In the genomic region with DNA sequence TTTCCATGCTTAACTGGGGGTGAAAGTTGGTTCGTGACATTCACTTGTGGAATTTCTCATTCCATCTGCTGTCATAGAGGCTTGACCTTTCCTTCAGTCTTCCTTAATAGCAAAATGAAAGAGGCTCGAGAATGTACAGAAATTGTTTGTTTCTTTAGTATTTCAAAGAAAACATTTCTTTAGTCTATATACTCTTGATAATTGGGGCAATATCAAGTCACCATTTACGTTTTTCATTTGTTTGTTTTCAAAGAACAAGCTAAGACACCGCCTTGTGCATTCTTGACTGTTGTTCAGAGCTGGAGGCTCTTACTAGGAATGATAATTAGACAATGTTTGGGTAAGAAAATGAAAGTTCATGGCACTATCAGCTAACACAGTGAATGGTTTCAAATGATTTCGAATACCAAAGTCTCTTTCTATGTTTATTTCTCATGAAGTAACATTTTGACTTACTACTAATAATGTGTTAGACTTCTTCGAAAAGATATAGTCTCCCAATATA, we compare ENCODE assay signal across 27 cellular contexts.
"Had no signal": no experiment of that assay in that cellular context is flagged by ENCODE, and none has a peak within 500 bp of the region (broad histone marks: within the 10 kb centered on the region; RNA-seq: fewer than 3 reads in every experiment).

No MANE protein-coding gene starts in this region.

- H3K27ac ChIP-seq: colonic mucosa, esophagus muscularis mucosa, gastrocnemius medialis, hepatocyte, left lung, neutrophil, parathyroid adenoma, right lobe of liver, suprapubic skin, transverse colon, upper lobe of right lung, uterus had no signal

- H3K27me3 ChIP-seq: colonic mucosa, esophagus muscularis mucosa, gastrocnemius medialis, hepatocyte, left lung, neutrophil, right lobe of liver, suprapubic skin, transverse colon, upper lobe of right lung, uterus had no signal

- H3K79me2 ChIP-seq: hepatocyte, parathyroid adenoma had no signal

- H3K36me3 ChIP-seq: colonic mucosa, esophagus muscularis mucosa, gastrocnemius medialis, left lung, neutrophil, right lobe of liver, suprapubic skin, transverse colon, upper lobe of right lung, uterus had no signal

- H3K4me1 ChIP-seq: colonic mucosa, esophagus muscularis mucosa, gastrocnemius medialis, left lung, parathyroid adenoma, right lobe of liver, suprapubic skin, transverse colon, upper lobe of right lung, uterus had no signal

- H3K4me3 ChIP-seq: colonic mucosa, esophagus muscularis mucosa, gastrocnemius medialis, hepatocyte, left lung, mucosa of descending colon, right lobe of liver, suprapubic skin, transverse colon, upper lobe of right lung, uterus had no signal

- H3K9ac ChIP-seq: parathyroid adenoma had no signal

- H2AFZ ChIP-seq: hepatocyte, parathyroid adenoma had no signal

- DNase-seq: colonic mucosa; dermis blood vessel endothelial cell; effector memory CD4-positive, alpha-beta T cell; foreskin fibroblast; gastrocnemius medialis; head of caudate nucleus; left cardiac atrium; left lung; mesenchymal stem cell; mucosa of descending colon; naive B cell; right lobe of liver; small intestine; stimulated activated CD4-positive, alpha-beta T cell treated with anti-CD3 and anti-CD28 coated beads, Interleukin-15, amount 100 ng/mL, for 24 hours; stimulated activated CD4-positive, alpha-beta T cell treated with anti-CD3 and anti-CD28 coated beads, Interleukin-2, amount 100 ng/mL, for 48 hours; stimulated activated CD8-positive, alpha-beta memory T cell treated with anti-CD3 and anti-CD28 coated beads, Interleukin-4, amount 100 ng/mL, for 48 hours; stimulated activated naive CD4-positive, alpha-beta T cell; stimulated activated naive CD8-positive, alpha-beta T cell treated with anti-CD3 and anti-CD28 coated beads, Interleukin-15, amount 100 ng/mL, for 72 hours; transverse colon; upper lobe of right lung; uterus had no signal

- H3K9me3 ChIP-seq: colonic mucosa, esophagus muscularis mucosa, gastrocnemius medialis, left lung, mucosa of descending colon, neutrophil, right lobe of liver, suprapubic skin, transverse colon, upper lobe of right lung, uterus had no signal

- H3K4me2 ChIP-seq: hepatocyte had no signal

- ATAC-seq: gastrocnemius medialis; left cardiac atrium; left lung; mucosa of descending colon; natural killer cell treated with Interleukin-12 subunit alpha and Interleukin-12 subunit beta and Interleukin-15 and Interleukin-18, amount 100 ng/mL, for 72 hours; right lobe of liver; stimulated activated naive CD8-positive, alpha-beta T cell treated with anti-CD3 and anti-CD28 coated beads, Interleukin-15, amount 100 ng/mL, for 72 hours; upper lobe of right lung had no signal
